8 cellular contexts compared by ENCODE assay signal in the genomic region with DNA sequence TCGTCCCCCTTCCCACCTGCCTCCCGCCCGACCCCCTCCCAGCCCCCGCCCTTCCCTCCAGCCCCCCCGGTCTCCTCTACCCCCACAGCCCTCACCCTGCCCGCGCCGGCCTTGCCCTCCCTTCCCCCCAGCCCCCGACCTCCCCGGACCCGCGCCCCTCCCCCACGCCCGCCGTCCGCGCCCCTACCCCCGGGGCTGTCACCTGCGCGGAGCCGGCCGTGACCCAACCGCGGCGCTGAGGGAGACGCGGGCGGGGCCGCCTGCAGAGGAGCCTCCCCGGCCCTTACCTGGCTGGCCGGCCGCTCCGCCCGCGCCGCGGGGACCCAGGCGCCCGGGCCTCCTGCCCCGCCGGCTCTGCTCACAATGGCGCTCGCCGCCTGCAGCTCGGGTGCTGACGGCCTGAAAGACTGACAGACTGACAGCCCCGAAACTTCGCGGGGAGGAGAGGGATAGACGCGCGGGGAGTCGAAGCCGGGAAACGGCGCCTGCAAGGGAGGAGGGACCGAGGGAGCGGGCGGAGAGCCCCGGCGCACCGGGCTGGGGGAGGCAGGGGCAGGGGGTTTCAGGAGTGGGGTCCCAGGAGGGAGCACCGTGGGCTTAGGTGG. TPM values are rescaled to one million over a fixed set of nuclear protein-coding genes. Genes with fewer than 3 reads are reported as not detected.
A peak's percentile ranks its signal among the peaks of the same experiment; 100 is the strongest.
DNase-seq lines count a peak whose midpoint lies in the region; ATAC-seq and TF ChIP-seq lines count a peak whose summit lies in the region.

No MANE protein-coding gene starts in this region.

- H3K4me2 ChIP-seq in neural progenitor cell: peak overlapping the region; percentile 97

- H3K4me3 ChIP-seq in HUES64 (ENCODE audit: low read length) (peak overlapping the region; percentile 59), neural progenitor cell (peak overlapping the region; percentile 88)

- no peak for ATAC-seq in GM18505 (IDR thresholded peaks at IDR 0.05; ENCODE audit: unreplicated experiment)
- no peak for ATAC-seq in GM18519 (IDR thresholded peaks at IDR 0.05; ENCODE audit: low FRiP score, unreplicated experiment)

- peaks cover 76% of the 10 kb centered on the region for H3K27me3 ChIP-seq in HUES64 (ENCODE audit: insufficient read depth, low read length)
- peaks cover 82% of the 10 kb centered on the region for H3K27me3 ChIP-seq in neural progenitor cell

- H2AFZ ChIP-seq in neural progenitor cell (replicated peaks): no peak overlapping the region

- H3K27me3 Mint-ChIP-seq in endothelial cell (ENCODE audit: unreplicated experiment) (peaks cover 26% of the 10 kb centered on the region), neural progenitor cell (ENCODE audit: insufficient read depth, low read depth) (peaks cover 14% of the 10 kb centered on the region)

- H3K4me1 Mint-ChIP-seq in endothelial cell (ENCODE audit: unreplicated experiment) (peaks cover 38% of the 10 kb centered on the region), neural progenitor cell (peaks cover 27% of the 10 kb centered on the region)

- H4K20me1 ChIP-seq in neural progenitor cell (ENCODE audit: low read depth): peaks cover 15% of the 10 kb centered on the region

- H3K36me3 ChIP-seq in HUES64 (ENCODE audit: insufficient read depth, low read length): no peaks in the 10 kb centered on the region
- no peaks in the 10 kb centered on the region for H3K36me3 ChIP-seq in neural progenitor cell

- no peaks in the 10 kb centered on the region for H3K79me2 ChIP-seq in neural progenitor cell (ENCODE audit: low read depth)

- H3F3A ChIP-seq in neural progenitor cell (ENCODE audit: low read depth): peaks cover 10% of the 10 kb centered on the region

- H3K27ac Mint-ChIP-seq in endothelial cell (ENCODE audit: unreplicated experiment) (no peak overlapping the region), neural progenitor cell (no peak overlapping the region)

- WGBS in HUES64: under 1% methylated on average over 51 of the region's 63 CpGs

- TF ChIP-seq CTCF in endothelial cell (IDR thresholded peaks at IDR 0.05; ENCODE audit: unreplicated experiment): no peak
- no peak for TF ChIP-seq CTCF in neural progenitor cell (IDR thresholded peaks at IDR 0.05)

- H3K9me3 ChIP-seq in HUES64 (ENCODE audit: insufficient read depth, low read depth, low read length) (no peaks in the 10 kb centered on the region), neural progenitor cell (ENCODE audit: low read depth) (no peaks in the 10 kb centered on the region)

- H3K9me3 Mint-ChIP-seq in endothelial cell (ENCODE audit: unreplicated experiment): no peaks in the 10 kb centered on the region
- no peaks in the 10 kb centered on the region for H3K9me3 Mint-ChIP-seq in neural progenitor cell

- peaks cover 11% of the 10 kb centered on the region; the same call in 1 of the 2 replicates for H3K4me1 ChIP-seq in HUES64 (ENCODE audit: insufficient read depth, low read length)
- H3K4me1 ChIP-seq in neural progenitor cell: peaks cover 18% of the 10 kb centered on the region

- no peak for TF ChIP-seq POLR2A in GM18505 (IDR thresholded peaks at IDR 0.05; ENCODE audit: borderline replicate concordance, extremely low read depth, insufficient read depth, insufficient read length)

- DNase-seq in activated CD4-positive, alpha-beta T cell treated with anti-CD3 and anti-CD28 coated beads for 4 hours: peak; percentile 19 to 24
- peak; percentile 48 for DNase-seq in endothelial cell (ENCODE audit: low spot score)
- DNase-seq in neural progenitor cell (ENCODE audit: low spot score): peak; percentile 60
- DNase-seq in D341Med (ENCODE audit: low spot score): no peak
- DNase-seq in HPDE6-E6E7 (ENCODE audit: extremely low spot score): no peak

- H3K9ac ChIP-seq in HUES64 (ENCODE audit: low read depth, low read length) (no peak overlapping the region), neural progenitor cell (no peak overlapping the region)

- no peak overlapping the region for H3K27ac ChIP-seq in HUES64 (ENCODE audit: low read depth, low read length)
- no peak overlapping the region for H3K27ac ChIP-seq in neural progenitor cell

- H3K4me3 Mint-ChIP-seq in endothelial cell (ENCODE audit: unreplicated experiment) (peak overlapping the region; percentile 90), neural progenitor cell (peak overlapping the region; percentile 85)

- H3K36me3 Mint-ChIP-seq in endothelial cell (ENCODE audit: low read depth, unreplicated experiment) (peaks cover 23% of the 10 kb centered on the region), neural progenitor cell (peaks cover 6% of the 10 kb centered on the region)

RNA-seq across cellular contexts. Expression of a gene that starts 0.5 kb away (rescaled TPM):
- polyA plus RNA-seq in HUES64 (2013, experiment 1 of 2): 1.0 TPM
- 1.1 TPM for polyA plus RNA-seq in HUES64 (2013, experiment 2 of 2)
- total RNA-seq in endothelial cell (ENCODE audit: unreplicated experiment) (64.2 TPM), neural progenitor cell (ENCODE audit: low replicate concordance) (0.17 and 1.7 TPM in 2 replicates)

Comparison
In these comparisons a context has a peak if more than half of its experiments do, and no peak if none do; other contexts are left out.
1. DNase-seq: peak in activated CD4-positive, alpha-beta T cell treated with anti-CD3 and anti-CD28 coated beads for 4 hours (2 of 2), endothelial cell (single experiment) and neural progenitor cell (single experiment); none in D341Med (single experiment) and HPDE6-E6E7 (single experiment).
2. RNA of a gene that starts 0.5 kb away (total RNA-seq): 64.2 TPM in endothelial cell (single experiment); 0.17 to 1.7 TPM in neural progenitor cell; every median in the first group is over 10 times any median in the second.